2 cellular contexts compared by ENCODE assay signal in the genomic region with DNA sequence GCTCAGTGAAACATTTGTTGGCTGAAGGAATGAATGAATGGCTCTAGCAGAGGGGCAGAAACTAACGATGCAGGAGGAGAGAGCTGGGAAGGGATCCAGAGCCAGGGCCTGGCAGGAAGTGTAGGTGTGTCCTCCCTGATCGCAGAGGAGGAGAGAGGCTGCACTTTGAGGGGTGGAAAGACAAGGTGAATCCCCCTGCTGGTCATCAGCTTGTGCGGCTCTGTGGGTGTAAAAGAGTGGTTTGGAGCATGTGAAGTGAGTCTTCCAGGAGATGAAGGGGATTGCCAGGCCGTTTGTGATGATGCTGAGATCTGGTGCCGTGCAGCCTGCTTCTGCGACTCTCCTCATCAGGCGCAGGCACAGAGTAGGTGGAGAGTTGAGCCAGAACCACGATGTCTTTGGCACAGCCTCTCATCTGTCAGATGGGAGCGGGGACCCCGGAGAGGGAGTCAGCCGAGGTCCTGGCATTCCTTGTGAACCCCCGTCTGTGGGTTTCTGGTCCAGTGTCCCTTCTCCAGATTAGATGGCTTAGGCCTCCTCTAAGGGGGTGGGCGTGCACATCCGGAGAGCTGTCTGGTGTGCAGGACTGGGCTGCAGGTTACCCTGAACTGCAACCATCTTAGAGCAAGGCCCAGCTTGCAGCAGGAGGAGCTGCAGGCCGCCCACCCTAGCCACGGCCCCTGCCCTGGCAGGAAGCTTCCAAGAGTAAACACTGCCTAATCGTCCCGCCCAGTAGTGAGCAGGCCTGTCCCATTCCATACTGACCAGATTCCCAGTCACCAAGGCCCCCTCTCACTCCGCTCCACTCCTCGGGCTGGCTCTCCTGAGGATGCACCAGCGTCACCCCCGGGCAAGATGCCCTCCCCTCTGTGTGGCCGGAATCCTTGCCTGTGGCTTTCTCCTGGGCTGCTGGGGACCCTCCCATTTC.
TF ChIP-seq lines count a peak whose summit lies in the region.

ADAMTS13 (plus strand) TSS at position 753 of the 928 bp plus-strand sequence; CDS start at position 830, 77 bp downstream.

TF ChIP-seq in SK-N-SH, 30 proteins besides CTCF, POLR2A, EP300 and RAD21 (continued from another document):
- no peak for TF ChIP-seq REST (IDR thresholded peaks at IDR 0.05; ENCODE audit: low read depth, low read length)
- TF ChIP-seq FOXJ3 (CRISPR knock-in tag; IDR thresholded peaks at IDR 0.05): no peak
- no peak for TF ChIP-seq GABPA (IDR thresholded peaks at IDR 0.05; ENCODE audit: low read depth)

TF ChIP-seq in SK-N-SH treated with all-trans-retinoic acid at 6 μM for 48 hours, 23 proteins besides CTCF, POLR2A, EP300 and RAD21 (continued from another document):
- no peak for TF ChIP-seq POU6F1 (CRISPR knock-in tag; IDR thresholded peaks at IDR 0.05; ENCODE audit: borderline replicate concordance, low read depth)
- no peak for TF ChIP-seq ZFP30 (CRISPR knock-in tag; IDR thresholded peaks at IDR 0.05)
- TF ChIP-seq TOX (CRISPR knock-in tag; IDR thresholded peaks at IDR 0.05; ENCODE audit: borderline replicate concordance): no peak
- no peak for TF ChIP-seq ESRRG (CRISPR knock-in tag; IDR thresholded peaks at IDR 0.05)
- no peak for TF ChIP-seq ZNF70 (CRISPR knock-in tag; IDR thresholded peaks at IDR 0.05)
- TF ChIP-seq ZFP3 (CRISPR knock-in tag; IDR thresholded peaks at IDR 0.05): no peak
- TF ChIP-seq SNAI2 (CRISPR knock-in tag; IDR thresholded peaks at IDR 0.05): no peak
- TF ChIP-seq BACH2 (CRISPR knock-in tag; IDR thresholded peaks at IDR 0.05; ENCODE audit: borderline replicate concordance): no peak
